Comparison of ENCODE assay signal across 8 cellular contexts in the genomic region with DNA sequence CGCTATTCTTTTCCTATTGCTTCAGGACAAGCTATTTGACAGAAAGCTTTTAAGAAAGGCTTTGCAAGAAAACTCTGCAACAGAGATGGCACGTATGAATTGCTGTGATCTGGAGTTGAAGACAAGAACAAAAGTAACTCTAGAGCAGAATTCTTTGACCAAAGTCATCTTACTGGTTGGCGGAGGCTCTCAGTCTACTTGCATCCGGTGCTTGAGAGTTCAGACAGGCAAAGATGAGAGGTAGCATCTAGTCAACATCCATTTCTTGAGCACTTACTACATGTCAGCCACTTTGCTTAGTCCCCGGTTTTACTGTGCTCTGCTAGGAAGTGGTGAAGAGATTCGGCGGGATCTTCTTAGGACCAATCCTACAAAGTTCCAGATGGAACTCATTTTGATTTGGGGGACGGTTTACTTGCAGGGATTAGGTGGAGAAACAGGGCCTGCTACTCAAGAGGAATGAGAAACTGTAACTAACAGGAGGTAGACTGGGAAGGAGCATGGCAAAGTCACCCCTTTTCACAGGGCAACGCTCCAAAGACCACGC. TPM values are rescaled to one million over a fixed set of nuclear protein-coding genes. Genes with fewer than 3 reads are reported as not detected.
DNase-seq lines count a peak whose midpoint lies in the region; ATAC-seq, FAIRE-seq and TF ChIP-seq lines count a peak whose summit lies in the region.

No MANE protein-coding gene starts in this region.

- no peaks in the 10 kb centered on the region for H4K20me1 ChIP-seq in OCI-LY3 (ENCODE audit: insufficient read depth, low read length)

- H3K36me3 ChIP-seq in OCI-LY3 (replicated peaks; ENCODE audit: low read depth, low read length) (no peaks in the 10 kb centered on the region), colonic mucosa (no peaks in the 10 kb centered on the region), muscle layer of duodenum (ENCODE audit: control insufficient read depth in 1 of 2, insufficient read depth in 2 of 2, low read length in 2 of 2) (peaks cover 0 to 9% of the 10 kb centered on the region in 2 donors)

- H3K27ac ChIP-seq in OCI-LY3 (ENCODE audit: low read length): peak overlapping the region; percentile 17
- peak overlapping the region; percentile 94 for H3K27ac ChIP-seq in colonic mucosa
- peak overlapping the region; percentile 95 for H3K27ac ChIP-seq in muscle layer of duodenum (ENCODE audit: low read length)

- no peak for FAIRE-seq in frontal cortex (lab: Jason Lieb, UNC)

- DNase-seq in colonic mucosa: no peak
- no peak for DNase-seq in NCI-H146 treated with DMSO at 0.1 percent for 48 hours (lab: John Stamatoyannopoulos, UW; ENCODE audit: unreplicated experiment)
- DNase-seq in frontal cortex (ENCODE audit: low spot score in 2 of 2): no peak
- no peak for DNase-seq in kidney tubule cell (ENCODE audit: low spot score)

- H3K9me3 ChIP-seq in OCI-LY3 (ENCODE audit: insufficient read depth, low read length) (no peaks in the 10 kb centered on the region), colonic mucosa (no peaks in the 10 kb centered on the region), muscle layer of duodenum (ENCODE audit: control insufficient read depth in 1 of 2, low read length in 2 of 2) (peaks cover 0 to 3% of the 10 kb centered on the region in 2 donors)

- H3K27me3 ChIP-seq in OCI-LY3 (ENCODE audit: low read depth, low read length) (no peaks in the 10 kb centered on the region), colonic mucosa (no peaks in the 10 kb centered on the region), muscle layer of duodenum (ENCODE audit: low read depth, low read length) (no peaks in the 10 kb centered on the region)

- peak overlapping the region; percentile 88 for H3K4me3 ChIP-seq in OCI-LY3 (ENCODE audit: low read length)
- H3K4me3 ChIP-seq in colonic mucosa: peak overlapping the region; percentile 86
- peak overlapping the region; percentile 78 to 94 for H3K4me3 ChIP-seq in muscle layer of duodenum (ENCODE audit: low read depth in 1 of 2, low read length in 2 of 2)

- peak overlapping the region; percentile 75 for H3K9ac ChIP-seq in OCI-LY3 (ENCODE audit: low read length)
- H3K9ac ChIP-seq in colonic mucosa (ENCODE audit: low read depth in 2 of 2, low read length in 2 of 2): peak overlapping the region; percentile 89 to 100

- peak overlapping the region; percentile 94 for H2AFZ ChIP-seq in OCI-LY3 (ENCODE audit: low read depth, low read length)

- intact Hi-C loops in colonic mucosa (cut with DNase I): no loop called here

- peak overlapping the region; percentile 86 for H3K4me2 ChIP-seq in OCI-LY3 (ENCODE audit: low read length)

- TF ChIP-seq CTCF in OCI-LY3 (IDR thresholded peaks at IDR 0.05; ENCODE audit: low read depth, low read length) (no peak), colonic mucosa (IDR thresholded peaks at IDR 0.05) (no peak)

- peaks cover 37% of the 10 kb centered on the region for H3K79me2 ChIP-seq in OCI-LY3 (ENCODE audit: low read length)

- H3K4me1 ChIP-seq in OCI-LY3 (ENCODE audit: low read length): peaks cover 14% of the 10 kb centered on the region
- no peaks in the 10 kb centered on the region for H3K4me1 ChIP-seq in colonic mucosa
- H3K4me1 ChIP-seq in muscle layer of duodenum (ENCODE audit: control insufficient read depth in 1 of 2, insufficient read depth in 2 of 2, low read length in 2 of 2): peaks cover 0 to 7% of the 10 kb centered on the region in 2 donors

- ATAC-seq in GM18511 (IDR thresholded peaks at IDR 0.05; ENCODE audit: unreplicated experiment) (peak; percentile 8), HG03025 (IDR thresholded peaks at IDR 0.05; ENCODE audit: low FRiP score, unreplicated experiment) (no peak)

RNA-seq across cellular contexts. Expression of a gene that starts 0.4 kb away (rescaled TPM):
- total RNA-seq in colonic mucosa: 10 to 100 TPM; 15.6 to 20.5 TPM
- total RNA-seq in frontal cortex: 115 TPM

Comparison
In these comparisons a context has a peak if more than half of its experiments do, and no peak if none do; other contexts are left out.
1. H3K27ac ChIP-seq: peak in every context shown above with its lines; median percentile 95 in muscle layer of duodenum; 94 in colonic mucosa; 17 in OCI-LY3.